Comparison of ENCODE assay signal across 8 cellular contexts in genomic region chr7:100888529-100888987, GRCh38. TPM values are rescaled to one million over a fixed set of nuclear protein-coding genes. Genes with fewer than 3 reads are reported as not detected.
DNase-seq lines count a peak whose midpoint lies in the region; TF ChIP-seq lines count a peak whose summit lies in the region.

No MANE protein-coding gene starts in this region.

- H3K27me3 ChIP-seq in GM23248 (replicated peaks; ENCODE audit: insufficient read depth) (no peaks in the 10 kb centered on the region), SU-DHL-6 (ENCODE audit: low read length) (no peaks in the 10 kb centered on the region), sigmoid colon (no peaks in the 10 kb centered on the region)

- H3K79me2 ChIP-seq in GM23248 (ENCODE audit: insufficient read depth) (peaks cover 29% of the 10 kb centered on the region), SU-DHL-6 (ENCODE audit: insufficient read depth, low read length) (peaks cover 17% of the 10 kb centered on the region)

- TF ChIP-seq CTCF in SU-DHL-6 (IDR thresholded peaks at IDR 0.05; ENCODE audit: insufficient read depth, low read length, poor library complexity, severe bottlenecking) (no peak), fibroblast of the aortic adventitia (IDR thresholded peaks at IDR 0.05; ENCODE audit: insufficient read depth, low read length) (no peak), sigmoid colon (IDR thresholded peaks at IDR 0.05) (no peak)

- no peak for TF ChIP-seq EP300 in sigmoid colon (IDR thresholded peaks at IDR 0.05)

- H3K4me2 ChIP-seq in GM23248 (ENCODE audit: unreplicated experiment) (peak overlapping the region; percentile 84), SU-DHL-6 (ENCODE audit: low read depth, low read length, poor library complexity, severe bottlenecking) (peak overlapping the region; percentile 61)

- peak overlapping the region; percentile 94 for H3K9ac ChIP-seq in GM23248
- peak overlapping the region; percentile 97 for H3K9ac ChIP-seq in SU-DHL-6 (ENCODE audit: low read length)

- H4K20me1 ChIP-seq in GM23248 (ENCODE audit: insufficient read depth) (no peaks in the 10 kb centered on the region), SU-DHL-6 (ENCODE audit: low read depth, low read length) (no peaks in the 10 kb centered on the region)

- in situ Hi-C loops in GM23248 (cut with MboI) = no loop called here

- H3K4me1 ChIP-seq in GM23248 (ENCODE audit: insufficient read depth) = peaks cover 11% of the 10 kb centered on the region
- peaks cover 0 to 38% (median 32%) of the 10 kb centered on the region in 4 donors for H3K4me1 ChIP-seq in sigmoid colon

- H2AFZ ChIP-seq in GM23248 (no peak overlapping the region), SU-DHL-6 (ENCODE audit: low read depth, low read length, severe bottlenecking) (no peak overlapping the region)

- H3K36me3 ChIP-seq in GM23248 (ENCODE audit: low read depth) (peaks cover 31% of the 10 kb centered on the region), SU-DHL-6 (ENCODE audit: low read length) (peaks cover 10% of the 10 kb centered on the region), sigmoid colon (peaks cover 41 to 51% (median 47%) of the 10 kb centered on the region in 4 donors)

- H3K9me2 ChIP-seq in GM23248 (ENCODE audit: insufficient read depth) = no peaks in the 10 kb centered on the region
- H3K9me2 ChIP-seq in SU-DHL-6 (replicated peaks; ENCODE audit: insufficient read depth, low read length) = no peaks in the 10 kb centered on the region

- H3K9me3 ChIP-seq in GM23248 (ENCODE audit: low read depth) = no peaks in the 10 kb centered on the region
- no peaks in the 10 kb centered on the region for H3K9me3 ChIP-seq in SU-DHL-6 (ENCODE audit: insufficient read depth, low read length)
- H3K9me3 ChIP-seq in sigmoid colon = no peaks in the 10 kb centered on the region

- no peak for TF ChIP-seq POLR2A in sigmoid colon (IDR thresholded peaks at IDR 0.05)

- intact Hi-C loops in sigmoid colon (cut with DNase I) = no loop called here

- WGBS in GM23248 (ENCODE audit: low coverage in 1 of 2, low lambda C conversion rate in 2 of 2, missing lambda C conversion rate in 2 of 2), 2 experiments = 67% methylated on average over 10 of the region's 10 CpGs
- 50 to 72% methylated on average over 10 of the region's 10 CpGs for WGBS in sigmoid colon, 2 donors

- peak overlapping the region; percentile 77 for H3K27ac ChIP-seq in GM23248
- peak overlapping the region; percentile 83 for H3K27ac ChIP-seq in SU-DHL-6 (ENCODE audit: low read depth, low read length)
- peak overlapping the region; percentile 90 to 94 (median 93) for H3K27ac ChIP-seq in sigmoid colon

- H3K4me3 ChIP-seq in GM23248 (peak overlapping the region; percentile 82), SU-DHL-6 (ENCODE audit: insufficient read depth, low read length, poor library complexity, severe bottlenecking) (peak overlapping the region; percentile 95), fibroblast of the aortic adventitia (ENCODE audit: low read depth, low read length) (peak overlapping the region; percentile 80), sigmoid colon (peak overlapping the region; percentile 53 to 70 (median 66))

- DNase-seq in GM23248 (peak; percentile 43), fibroblast of the aortic adventitia (ENCODE audit: low read depth) (no peak), sigmoid colon (no peak), activated gamma-delta T cell (lab: John Stamatoyannopoulos, UW) (no peak), dedifferentiated amniotic fluid mesenchymal stem cell (ENCODE audit: extremely low spot score) (no peak), NCI-H69 (lab: John Stamatoyannopoulos, UW) (no peak)
- DNase-seq in stimulated activated naive CD4-positive, alpha-beta T cell (lab: John Stamatoyannopoulos, UW) = no peak

- H3F3A ChIP-seq in GM23248 (ENCODE audit: insufficient read depth) (peaks cover 23% of the 10 kb centered on the region; the same call in 1 of the 2 replicates), SU-DHL-6 (ENCODE audit: insufficient read depth) (peaks cover 29% of the 10 kb centered on the region)

RNA-seq across cellular contexts. Expression of gene UFSP1, which starts 1.0 kb away (rescaled TPM):
- total RNA-seq in GM23248 (2014; rRNA removed; shearing (Covaris generic)) = 6.7 and 9.9 TPM in 2 replicates
- polyA plus RNA-seq in GM23248 (2016; fragmentation: Nextera tagmentation; extraction: Ambion mirVana) = 4.3 and 5.1 TPM in 2 replicates
- total RNA-seq in fibroblast of the aortic adventitia (ENCODE audit: low replicate concordance) = 2.2 and 3.3 TPM in 2 replicates
- total RNA-seq in sigmoid colon = 1 to 10 TPM; 2.4 to 7.1 (median 3.1) TPM
- polyA plus RNA-seq in sigmoid colon = 1 to 10 TPM; 1.8 to 5.3 (median 1.8) TPM

RNA-seq across cellular contexts. Expression of gene ACHE, which starts 7.1 kb away (rescaled TPM):
- not detected in 2 replicates for total RNA-seq in GM23248 (2014; rRNA removed; shearing (Covaris generic))
- polyA plus RNA-seq in GM23248 (2016; fragmentation: Nextera tagmentation; extraction: Ambion mirVana) = 0.14 TPM in 1 of 2 replicates, not detected in the other
- total RNA-seq in fibroblast of the aortic adventitia (ENCODE audit: low replicate concordance) = 0.16 TPM in 1 of 2 replicates, not detected in the other
- 1 to 10 TPM; 3.0 to 8.9 (median 6.5) TPM for total RNA-seq in sigmoid colon
- polyA plus RNA-seq in sigmoid colon = 10 to 100 TPM in 1 of 3 donors, 1 to 10 TPM in 2; 3.6 to 20.6 (median 5.5) TPM

RNA-seq across cellular contexts. Expression of gene SRRT, which starts 13.7 kb away (rescaled TPM):
- total RNA-seq in GM23248 (2014; rRNA removed; shearing (Covaris generic)) = 57.1 and 58.9 TPM in 2 replicates
- polyA plus RNA-seq in GM23248 (2016; fragmentation: Nextera tagmentation; extraction: Ambion mirVana) (74.8 and 74.9 TPM in 2 replicates), sigmoid colon (100 to 1,000 TPM in 1 of 3 donors, 10 to 100 TPM in 2; 31.8 to 106 (median 38.6) TPM)
- total RNA-seq in fibroblast of the aortic adventitia (ENCODE audit: low replicate concordance) (25.3 and 41.2 TPM in 2 replicates), sigmoid colon (10 to 100 TPM; 42.1 to 64.3 (median 51.4) TPM)

RNA-seq across cellular contexts. Expression of gene TRIP6, which starts 21.4 kb away (rescaled TPM):
- 113 and 121 TPM in 2 replicates for total RNA-seq in GM23248 (2014; rRNA removed; shearing (Covaris generic))
- polyA plus RNA-seq in GM23248 (2016; fragmentation: Nextera tagmentation; extraction: Ambion mirVana) (68.6 and 71.3 TPM in 2 replicates), sigmoid colon (10 to 100 TPM; 12.0 to 45.9 (median 18.0) TPM)
- total RNA-seq in fibroblast of the aortic adventitia (ENCODE audit: low replicate concordance) (71.4 and 81.3 TPM in 2 replicates), sigmoid colon (10 to 100 TPM; 37.8 to 79.7 (median 51.1) TPM)

RNA-seq across cellular contexts. Expression of gene SLC12A9, which starts 36.0 kb away (rescaled TPM):
- total RNA-seq in GM23248 (2014; rRNA removed; shearing (Covaris generic)) = 16.8 and 21.2 TPM in 2 replicates
- polyA plus RNA-seq in GM23248 (2016; fragmentation: Nextera tagmentation; extraction: Ambion mirVana) (6.1 and 7.9 TPM in 2 replicates), sigmoid colon (10 to 100 TPM in 1 of 3 donors, 1 to 10 TPM in 2; 2.5 to 34.2 (median 4.2) TPM)
- total RNA-seq in fibroblast of the aortic adventitia (ENCODE audit: low replicate concordance) (13.9 and 14.3 TPM in 2 replicates), sigmoid colon (10 to 100 TPM; 10.4 to 17.9 (median 14.8) TPM)
